Comparison of ENCODE assay signal across 8 cellular contexts in the genomic region with DNA sequence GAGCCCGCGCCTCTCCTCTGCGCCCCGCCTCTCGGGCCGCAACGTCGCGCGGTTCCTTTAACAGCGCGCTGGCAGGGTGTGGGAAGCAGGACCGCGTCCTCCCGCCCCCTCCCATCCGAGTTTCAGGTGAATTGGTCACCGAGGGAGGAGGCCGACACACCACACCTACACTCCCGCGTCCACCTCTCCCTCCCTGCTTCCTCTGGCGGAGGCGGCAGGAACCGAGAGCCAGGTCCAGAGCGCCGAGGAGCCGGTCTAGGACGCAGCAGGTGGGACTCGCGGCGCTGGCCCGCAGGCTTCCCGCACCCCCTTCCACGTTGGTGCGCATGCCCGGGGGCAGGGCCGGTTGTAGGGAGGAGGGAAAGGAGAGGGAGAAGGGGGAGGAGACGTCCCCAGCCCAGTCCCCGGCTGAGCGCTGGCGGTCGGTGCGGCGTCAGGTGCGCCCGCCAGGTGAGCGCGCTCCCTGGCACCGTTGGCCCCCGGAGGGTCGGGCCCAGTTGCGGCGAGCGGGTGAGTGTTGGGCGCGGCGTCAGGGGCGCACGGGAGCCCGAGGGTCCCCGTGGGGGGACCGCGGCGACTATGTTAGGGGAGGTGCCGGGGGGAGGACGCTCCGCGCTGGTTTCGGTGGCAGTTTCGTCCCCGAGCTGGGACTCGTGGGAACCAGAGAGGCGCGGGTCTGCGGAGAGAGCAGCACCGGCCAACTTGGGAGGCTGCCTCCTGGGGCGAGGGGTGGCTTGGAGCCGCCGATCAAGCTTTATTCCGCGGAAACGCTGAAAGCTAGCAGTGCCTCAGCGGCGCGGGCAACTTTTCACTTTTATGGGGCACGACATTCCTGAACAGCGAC. TPM values are rescaled to one million over a fixed set of nuclear protein-coding genes. Genes with fewer than 3 reads are reported as not detected.
DNase-seq lines count a peak whose midpoint lies in the region; ATAC-seq, FAIRE-seq and TF ChIP-seq lines count a peak whose summit lies in the region.

A gene with protein sequence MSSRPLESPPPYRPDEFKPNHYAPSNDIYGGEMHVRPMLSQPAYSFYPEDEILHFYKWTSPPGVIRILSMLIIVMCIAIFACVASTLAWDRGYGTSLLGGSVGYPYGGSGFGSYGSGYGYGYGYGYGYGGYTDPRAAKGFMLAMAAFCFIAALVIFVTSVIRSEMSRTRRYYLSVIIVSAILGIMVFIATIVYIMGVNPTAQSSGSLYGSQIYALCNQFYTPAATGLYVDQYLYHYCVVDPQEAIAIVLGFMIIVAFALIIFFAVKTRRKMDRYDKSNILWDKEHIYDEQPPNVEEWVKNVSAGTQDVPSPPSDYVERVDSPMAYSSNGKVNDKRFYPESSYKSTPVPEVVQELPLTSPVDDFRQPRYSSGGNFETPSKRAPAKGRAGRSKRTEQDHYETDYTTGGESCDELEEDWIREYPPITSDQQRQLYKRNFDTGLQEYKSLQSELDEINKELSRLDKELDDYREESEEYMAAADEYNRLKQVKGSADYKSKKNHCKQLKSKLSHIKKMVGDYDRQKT (plus strand): TSS at position 400 of the 844 bp plus-strand sequence. CDS start 11,455 bp downstream, outside the sequence.

- intact Hi-C loops in sigmoid colon (cut with DNase I), result no loop called here

- H3K36me3 Mint-ChIP-seq in astrocyte (ENCODE audit: low read depth, unreplicated experiment), result no peaks in the 10 kb centered on the region

- no peaks in the 10 kb centered on the region for H4K20me1 ChIP-seq in astrocyte (ENCODE audit: insufficient read depth, low read length)

- no peaks in the 10 kb centered on the region for H3K36me3 ChIP-seq in astrocyte (ENCODE audit: insufficient read depth, low read length)
- no peaks in the 10 kb centered on the region for H3K36me3 ChIP-seq in sigmoid colon

- TF ChIP-seq POLR2A in GM12892 (IDR thresholded peaks at IDR 0.05; ENCODE audit: low read depth, low read length) (peak; percentile 43; the same call in 1 of the 2 replicates), sigmoid colon (IDR thresholded peaks at IDR 0.05) (peak in 1 of 2 donors; percentile 61)

- H3K9ac ChIP-seq in astrocyte (ENCODE audit: low read length), result peak within 1 kb of the TSS; percentile 51

- WGBS in sigmoid colon, 2 donors, result 1% methylated on average over 86 of the region's 86 CpGs

- peaks cover 3% of the 10 kb centered on the region for H3K27me3 Mint-ChIP-seq in astrocyte (ENCODE audit: low read depth, unreplicated experiment)

- ATAC-seq in HG03280 (IDR thresholded peaks at IDR 0.05; ENCODE audit: unreplicated experiment), result peak; percentile 41

- peak; percentile 54 for FAIRE-seq in GM12892 (lab: Jason Lieb, UNC)
- no peak for FAIRE-seq in astrocyte (lab: Jason Lieb, UNC)

- TF ChIP-seq EP300 in sigmoid colon (IDR thresholded peaks at IDR 0.05), result no peak

- H3K9me3 Mint-ChIP-seq in astrocyte (ENCODE audit: unreplicated experiment), result no peaks in the 10 kb centered on the region

- peaks cover 20% of the 10 kb centered on the region for H3K27me3 ChIP-seq in astrocyte (ENCODE audit: insufficient read depth, low read length)
- H3K27me3 ChIP-seq in sigmoid colon, result peaks cover 21 to 64% (median 22%) of the 10 kb centered on the region in 3 donors

- peak; percentile 85 for DNase-seq in 8988T
- peak; percentile 66 for DNase-seq in GM12892 (ENCODE audit: insufficient read length)
- peak; percentile 92 for DNase-seq in NCI-H748 (lab: John Stamatoyannopoulos, UW; ENCODE audit: unreplicated experiment)
- DNase-seq in astrocyte (ENCODE audit: low read depth), result no peak
- peak; percentile 36 for DNase-seq in iPS DF 4.7 (ENCODE audit: extremely low read depth, low spot score)
- no peak for DNase-seq in sigmoid colon
- no peak for DNase-seq in NCI-H1694 treated with DMSO at 0.1 percent for 48 hours (lab: John Stamatoyannopoulos, UW)

- TF ChIP-seq CTCF in astrocyte (IDR thresholded peaks at IDR 0.05; ENCODE audit: insufficient read depth, low read depth, low read length) (no peak), sigmoid colon (IDR thresholded peaks at IDR 0.05) (no peak)

- peak within 1 kb of the TSS; percentile 84 for H2AFZ ChIP-seq in astrocyte (ENCODE audit: low read depth, low read length)

- peak within 1 kb of the TSS; percentile 66 for H3K4me3 ChIP-seq in astrocyte (ENCODE audit: insufficient read depth, low read depth, low read length)
- peak within 1 kb of the TSS; percentile 20 to 58 (median 51) for H3K4me3 ChIP-seq in sigmoid colon

- H3K79me2 ChIP-seq in astrocyte (ENCODE audit: insufficient read depth, low read length), result no peaks in the 10 kb centered on the region

- H3K27ac Mint-ChIP-seq in astrocyte (ENCODE audit: unreplicated experiment), result peak within 1 kb of the TSS; percentile 72

- peak within 1 kb of the TSS; percentile 93 for H3K4me2 ChIP-seq in astrocyte (ENCODE audit: low read length)

- peak within 1 kb of the TSS; percentile 88 for H3K4me3 Mint-ChIP-seq in astrocyte (ENCODE audit: unreplicated experiment)

- H3K4me1 ChIP-seq in astrocyte (ENCODE audit: insufficient read depth, low read length) (peaks cover 12% of the 10 kb centered on the region), sigmoid colon (peaks cover 0 to 21% (median 20%) of the 10 kb centered on the region in 4 donors)

- peaks cover 5% of the 10 kb centered on the region for H3K4me1 Mint-ChIP-seq in astrocyte (ENCODE audit: low read depth, unreplicated experiment)

- no peak within 1 kb of the TSS for H3K27ac ChIP-seq in astrocyte (ENCODE audit: low read depth, low read length)
- H3K27ac ChIP-seq in sigmoid colon, result peak within 1 kb of the TSS in 2 of 4 donors; percentile 25 to 39

- no peaks in the 10 kb centered on the region for H3K9me3 ChIP-seq in astrocyte (ENCODE audit: insufficient read depth, low read depth, low read length)
- no peaks in the 10 kb centered on the region for H3K9me3 ChIP-seq in sigmoid colon

RNA-seq across cellular contexts. Expression of the gene that starts here (rescaled TPM):
- 7.7 TPM for polyA plus RNA-seq in GM12892 (2012; ENCODE audit: missing spikeins)
- total RNA-seq in astrocyte (12.1 and 15.3 TPM in 2 replicates), sigmoid colon (1 to 10 TPM; 1.3 to 3.9 (median 1.9) TPM)
- 10 to 100 TPM in 1 of 3 donors, 1 to 10 TPM in 2; 5.4 to 19.7 (median 7.6) TPM for polyA plus RNA-seq in sigmoid colon

Comparison
In these comparisons a context has a peak if more than half of its experiments do, and no peak if none do; other contexts are left out.
1. DNase-seq: peak in 8988T (single experiment), GM12892 (single experiment), NCI-H748 (single experiment) and iPS DF 4.7 (single experiment); none in astrocyte (single experiment), sigmoid colon (single experiment) and NCI-H1694 treated with DMSO at 0.1 percent for 48 hours (single experiment).